In genomic region chr4:168415911-168416310, GRCh38 we compare ENCODE assay signal across 34 cellular contexts.
"Had no signal": no experiment of that assay in that cellular context is flagged by ENCODE, and none has a peak within 500 bp of the region (broad histone marks: within the 10 kb centered on the region; RNA-seq: fewer than 3 reads in every experiment).

No MANE protein-coding gene starts in this region.

- H3K9me3 ChIP-seq: MG63 had no signal

- H3K4me3 ChIP-seq: MG63 had no signal

- H3K27me3 ChIP-seq: MG63 had no signal

- H3K4me2 ChIP-seq: KMS-11 had no signal

- H3K9ac ChIP-seq: KMS-11 had no signal

- H3K27ac ChIP-seq: KMS-11 had no signal

- DNase-seq: Karpas-422, Kasumi-1, MG63, MM.1S, MV-4-11, NCI-H1048, NCI-H1092, NCI-H1092 treated with DMSO at 0.1 percent for 48 hours, NCI-H1105, NCI-H1105 treated with DMSO at 0.1 percent for 48 hours, NCI-H1417, NCI-H1417 treated with DMSO at 0.1 percent for 48 hours, NCI-H1436, NCI-H1436 treated with DMSO at 0.1 percent for 48 hours, NCI-H146, NCI-H1694, NCI-H1694 treated with DMSO at 0.1 percent for 48 hours, NCI-H187, NCI-H187 treated with DMSO at 0.1 percent for 48 hours, NCI-H1930, NCI-H2029, NCI-H2029 treated with DMSO at 0.1 percent for 48 hours, NCI-H2081, NCI-H2081 treated with DMSO at 0.1 percent for 48 hours, NCI-H2107, NCI-H2171, NCI-H2171 treated with DMSO at 0.1 percent for 48 hours, NCI-H2227 treated with DMSO at 0.1 percent for 48 hours, NCI-H226, NCI-H345, NCI-H446, NCI-H446 treated with DMSO at 0.1 percent for 48 hours, NCI-H510A had no signal

- H3K36me3 ChIP-seq: MG63 had no signal
